Comparison of ENCODE assay signal across 1 cellular context in the genomic region with DNA sequence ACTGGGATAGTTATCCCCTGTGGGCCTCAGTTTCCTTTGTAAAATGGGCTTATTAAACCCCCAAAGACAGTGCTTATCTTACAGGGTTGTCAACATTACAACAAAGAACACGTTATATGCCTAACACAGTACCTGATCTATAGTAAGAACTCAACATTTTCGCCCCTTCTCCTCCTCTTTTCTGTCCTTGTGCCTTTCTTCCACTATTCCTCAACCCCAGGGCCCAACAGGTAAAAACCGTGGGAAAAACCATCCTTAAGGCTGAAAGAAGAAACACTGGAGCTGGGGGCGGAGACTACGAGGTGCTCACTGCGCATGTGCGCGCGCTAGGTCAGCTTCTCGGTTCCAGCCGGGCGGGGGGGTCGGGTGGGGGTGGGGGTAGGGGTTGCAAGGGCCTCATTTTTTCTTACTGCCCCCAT.
TF ChIP-seq lines count a peak whose summit lies in the region.

No MANE protein-coding gene starts in this region.

TF ChIP-seq in HepG2, 621 proteins besides CTCF, POLR2A, EP300 and RAD21 (continued from another document):
- TF ChIP-seq, protein P1, sequence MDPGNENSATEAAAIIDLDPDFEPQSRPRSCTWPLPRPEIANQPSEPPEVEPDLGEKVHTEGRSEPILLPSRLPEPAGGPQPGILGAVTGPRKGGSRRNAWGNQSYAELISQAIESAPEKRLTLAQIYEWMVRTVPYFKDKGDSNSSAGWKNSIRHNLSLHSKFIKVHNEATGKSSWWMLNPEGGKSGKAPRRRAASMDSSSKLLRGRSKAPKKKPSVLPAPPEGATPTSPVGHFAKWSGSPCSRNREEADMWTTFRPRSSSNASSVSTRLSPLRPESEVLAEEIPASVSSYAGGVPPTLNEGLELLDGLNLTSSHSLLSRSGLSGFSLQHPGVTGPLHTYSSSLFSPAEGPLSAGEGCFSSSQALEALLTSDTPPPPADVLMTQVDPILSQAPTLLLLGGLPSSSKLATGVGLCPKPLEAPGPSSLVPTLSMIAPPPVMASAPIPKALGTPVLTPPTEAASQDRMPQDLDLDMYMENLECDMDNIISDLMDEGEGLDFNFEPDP (CRISPR knock-in tag; conservative IDR thresholded peaks at IDR 0.05), result no peak
- TF ChIP-seq, protein P2, sequence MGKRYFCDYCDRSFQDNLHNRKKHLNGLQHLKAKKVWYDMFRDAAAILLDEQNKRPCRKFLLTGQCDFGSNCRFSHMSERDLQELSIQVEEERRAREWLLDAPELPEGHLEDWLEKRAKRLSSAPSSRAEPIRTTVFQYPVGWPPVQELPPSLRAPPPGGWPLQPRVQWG (CRISPR knock-in tag; IDR thresholded peaks at IDR 0.05; ENCODE audit: borderline replicate concordance, low read depth), result no peak
